8 cellular contexts compared by ENCODE assay signal in the genomic region with DNA sequence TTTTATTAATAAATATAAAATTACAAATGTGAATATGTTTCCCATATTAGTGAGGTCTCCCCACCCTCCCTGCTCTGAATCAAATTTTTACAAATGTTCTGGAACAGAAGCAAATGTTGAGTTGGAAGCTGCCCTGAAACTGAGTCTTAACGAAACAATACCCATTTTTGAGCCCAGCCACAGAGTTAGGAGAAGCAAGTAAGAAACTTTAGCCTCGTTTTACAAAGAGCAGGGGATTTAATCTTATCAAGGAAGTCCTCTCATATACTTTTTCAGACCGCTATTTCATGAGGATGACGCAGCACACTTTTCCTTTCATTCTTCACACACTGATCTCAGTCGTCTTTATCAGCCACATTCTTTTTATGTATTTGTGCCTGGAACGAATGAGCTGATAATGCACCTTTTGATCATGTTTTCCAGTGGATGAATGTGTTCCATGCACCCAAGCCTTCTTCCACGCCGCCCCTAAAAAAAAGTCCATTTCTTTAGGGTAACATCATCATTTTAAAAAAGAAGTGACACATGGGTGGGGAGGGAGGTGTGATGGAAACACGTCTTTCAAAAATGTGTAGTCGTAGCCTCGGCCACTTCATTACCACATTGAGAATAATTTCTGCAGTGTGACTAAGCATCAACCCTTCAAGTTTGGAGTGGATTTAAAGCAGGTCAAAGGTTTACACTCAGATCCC. TPM values are rescaled to one million over a fixed set of nuclear protein-coding genes. Genes with fewer than 3 reads are reported as not detected.
DNase-seq lines count a peak whose midpoint lies in the region; ATAC-seq and TF ChIP-seq lines count a peak whose summit lies in the region.

No MANE protein-coding gene starts in this region.

- TF ChIP-seq POLR2A in GM18505 (IDR thresholded peaks at IDR 0.05; ENCODE audit: borderline replicate concordance, extremely low read depth, insufficient read depth, insufficient read length), result no peak

- peak; percentile 40 for ATAC-seq in GM18505 (IDR thresholded peaks at IDR 0.05; ENCODE audit: unreplicated experiment)
- peak; percentile 42 for ATAC-seq in HG02973 (IDR thresholded peaks at IDR 0.05; ENCODE audit: unreplicated experiment)

- DNase-seq in activated CD4-positive, alpha-beta T cell treated with anti-CD3 and anti-CD28 coated beads for 48 hours, result peak; percentile 59
- DNase-seq in glomerular endothelial cell (ENCODE audit: extremely low read depth, low read depth, low spot score) (peak; percentile 31), GM19238 (ENCODE audit: insufficient read length, low spot score) (no peak), superior temporal gyrus (ENCODE audit: extremely low spot score) (no peak), KG1 (lab: John Stamatoyannopoulos, UW) (no peak)
- peak; percentile 15 to 28 for DNase-seq in stimulated activated CD4-positive, alpha-beta T cell treated with anti-CD3 and anti-CD28 coated beads, Interleukin-4, amount 100 ng/mL, for 48 hours (ENCODE audit: low read depth in 2 of 2)

RNA-seq across cellular contexts. Expression of a gene that starts 48.1 kb away (rescaled TPM):
- total RNA-seq in glomerular endothelial cell, result 9.6 and 12.4 TPM in 2 replicates

Comparison
In these comparisons a context has a peak if more than half of its experiments do, and no peak if none do; other contexts are left out.
1. DNase-seq: peak in activated CD4-positive, alpha-beta T cell treated with anti-CD3 and anti-CD28 coated beads for 48 hours (single experiment), glomerular endothelial cell (single experiment) and stimulated activated CD4-positive, alpha-beta T cell treated with anti-CD3 and anti-CD28 coated beads, Interleukin-4, amount 100 ng/mL, for 48 hours (2 of 2); none in GM19238 (single experiment), superior temporal gyrus (single experiment) and KG1 (single experiment).